1 cellular context compared by ENCODE assay signal in genomic region chr6:26431258-26432162, GRCh38.
TF ChIP-seq lines count a peak whose summit lies in the region.

No MANE protein-coding gene starts in this region.

TF ChIP-seq in GM12878, 131 proteins besides CTCF, POLR2A, EP300 and RAD21:
- TF ChIP-seq ZNF687 (IDR thresholded peaks at IDR 0.05) (no peak), RUNX3 (IDR thresholded peaks at IDR 0.05; ENCODE audit: low read length) (no peak), MEF2B (IDR thresholded peaks at IDR 0.05; ENCODE audit: partially characterized antibody, poor library complexity, severe bottlenecking) (no peak), POLR2AphosphoS2 (IDR thresholded peaks at IDR 0.05; ENCODE audit: low read depth, low read length) (no peak), IRF5 (IDR thresholded peaks at IDR 0.05; ENCODE audit: borderline replicate concordance) (no peak), SMAD1 (IDR thresholded peaks at IDR 0.05; ENCODE audit: low read depth, partially characterized antibody) (no peak)
- TF ChIP-seq, protein P1, sequence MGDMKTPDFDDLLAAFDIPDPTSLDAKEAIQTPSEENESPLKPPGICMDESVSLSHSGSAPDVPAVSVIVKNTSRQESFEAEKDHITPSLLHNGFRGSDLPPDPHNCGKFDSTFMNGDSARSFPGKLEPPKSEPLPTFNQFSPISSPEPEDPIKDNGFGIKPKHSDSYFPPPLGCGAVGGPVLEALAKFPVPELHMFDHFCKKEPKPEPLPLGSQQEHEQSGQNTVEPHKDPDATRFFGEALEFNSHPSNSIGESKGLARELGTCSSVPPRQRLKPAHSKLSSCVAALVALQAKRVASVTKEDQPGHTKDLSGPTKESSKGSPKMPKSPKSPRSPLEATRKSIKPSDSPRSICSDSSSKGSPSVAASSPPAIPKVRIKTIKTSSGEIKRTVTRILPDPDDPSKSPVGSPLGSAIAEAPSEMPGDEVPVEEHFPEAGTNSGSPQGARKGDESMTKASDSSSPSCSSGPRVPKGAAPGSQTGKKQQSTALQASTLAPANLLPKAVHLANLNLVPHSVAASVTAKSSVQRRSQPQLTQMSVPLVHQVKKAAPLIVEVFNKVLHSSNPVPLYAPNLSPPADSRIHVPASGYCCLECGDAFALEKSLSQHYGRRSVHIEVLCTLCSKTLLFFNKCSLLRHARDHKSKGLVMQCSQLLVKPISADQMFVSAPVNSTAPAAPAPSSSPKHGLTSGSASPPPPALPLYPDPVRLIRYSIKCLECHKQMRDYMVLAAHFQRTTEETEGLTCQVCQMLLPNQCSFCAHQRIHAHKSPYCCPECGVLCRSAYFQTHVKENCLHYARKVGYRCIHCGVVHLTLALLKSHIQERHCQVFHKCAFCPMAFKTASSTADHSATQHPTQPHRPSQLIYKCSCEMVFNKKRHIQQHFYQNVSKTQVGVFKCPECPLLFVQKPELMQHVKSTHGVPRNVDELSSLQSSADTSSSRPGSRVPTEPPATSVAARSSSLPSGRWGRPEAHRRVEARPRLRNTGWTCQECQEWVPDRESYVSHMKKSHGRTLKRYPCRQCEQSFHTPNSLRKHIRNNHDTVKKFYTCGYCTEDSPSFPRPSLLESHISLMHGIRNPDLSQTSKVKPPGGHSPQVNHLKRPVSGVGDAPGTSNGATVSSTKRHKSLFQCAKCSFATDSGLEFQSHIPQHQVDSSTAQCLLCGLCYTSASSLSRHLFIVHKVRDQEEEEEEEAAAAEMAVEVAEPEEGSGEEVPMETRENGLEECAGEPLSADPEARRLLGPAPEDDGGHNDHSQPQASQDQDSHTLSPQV (IDR thresholded peaks at IDR 0.05) = no peak
- TF ChIP-seq, protein P2, sequence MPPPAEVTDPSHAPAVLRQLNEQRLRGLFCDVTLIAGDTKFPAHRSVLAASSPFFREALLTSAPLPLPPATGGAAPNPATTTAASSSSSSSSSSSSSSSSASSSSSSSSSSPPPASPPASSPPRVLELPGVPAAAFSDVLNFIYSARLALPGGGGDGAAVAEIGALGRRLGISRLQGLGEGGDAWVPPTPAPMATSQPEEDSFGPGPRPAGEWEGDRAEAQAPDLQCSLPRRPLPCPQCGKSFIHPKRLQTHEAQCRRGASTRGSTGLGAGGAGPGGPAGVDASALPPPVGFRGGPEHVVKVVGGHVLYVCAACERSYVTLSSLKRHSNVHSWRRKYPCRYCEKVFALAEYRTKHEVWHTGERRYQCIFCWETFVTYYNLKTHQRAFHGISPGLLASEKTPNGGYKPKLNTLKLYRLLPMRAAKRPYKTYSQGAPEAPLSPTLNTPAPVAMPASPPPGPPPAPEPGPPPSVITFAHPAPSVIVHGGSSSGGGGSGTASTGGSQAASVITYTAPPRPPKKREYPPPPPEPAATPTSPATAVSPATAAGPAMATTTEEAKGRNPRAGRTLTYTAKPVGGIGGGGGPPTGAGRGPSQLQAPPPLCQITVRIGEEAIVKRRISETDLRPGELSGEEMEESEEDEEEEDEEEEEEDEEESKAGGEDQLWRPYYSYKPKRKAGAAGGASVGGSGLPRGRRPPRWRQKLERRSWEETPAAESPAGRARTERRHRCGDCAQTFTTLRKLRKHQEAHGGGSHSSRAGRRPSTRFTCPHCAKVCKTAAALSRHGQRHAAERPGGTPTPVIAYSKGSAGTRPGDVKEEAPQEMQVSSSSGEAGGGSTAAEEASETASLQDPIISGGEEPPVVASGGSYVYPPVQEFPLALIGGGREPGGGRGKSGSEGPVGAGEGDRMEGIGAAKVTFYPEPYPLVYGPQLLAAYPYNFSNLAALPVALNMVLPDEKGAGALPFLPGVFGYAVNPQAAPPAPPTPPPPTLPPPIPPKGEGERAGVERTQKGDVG (CRISPR knock-in tag; IDR thresholded peaks at IDR 0.05) = no peak
